In genomic region chr11:36753960-36754359, GRCh38 we compare ENCODE assay signal across 20 cellular contexts.
DNase-seq lines count a peak whose midpoint lies in the region; TF ChIP-seq lines count a peak whose summit lies in the region.
"Had no signal": no experiment of that assay in that cellular context is flagged by ENCODE, and none has a peak within 500 bp of the region (broad histone marks: within the 10 kb centered on the region; RNA-seq: fewer than 3 reads in every experiment).

No MANE protein-coding gene starts in this region.

- no peaks in the 10 kb centered on the region for H3K79me2 ChIP-seq in trophoblast cell (ENCODE audit: control insufficient read depth, insufficient read depth, low read length, poor library complexity)

- H3K79me1 ChIP-seq in trophoblast cell (ENCODE audit: low read length): peaks cover 33% of the 10 kb centered on the region

- H3K14ac ChIP-seq in trophoblast cell (ENCODE audit: low read length): no peak overlapping the region

- H3K9me3 ChIP-seq in trophoblast cell (ENCODE audit: insufficient read depth, low read depth, low read length): no peaks in the 10 kb centered on the region
- H3K9me3 ChIP-seq: BE2C, BLaER1 had no signal

- H3K4me1 ChIP-seq in trophoblast cell (ENCODE audit: control insufficient read depth in 1 of 2, insufficient read depth in 2 of 2, low read length in 2 of 2): no peaks in the 10 kb centered on the region
- H3K4me1 ChIP-seq: BE2C, BLaER1 had no signal

- no peak overlapping the region for H2AFZ ChIP-seq in trophoblast cell (ENCODE audit: insufficient read depth, low read length, poor library complexity)

- H4K12ac ChIP-seq in trophoblast cell (ENCODE audit: low read depth, low read length): no peak overlapping the region

- H3K4ac ChIP-seq in trophoblast cell (ENCODE audit: low read depth, low read length): no peak overlapping the region

- H2AK5ac ChIP-seq in trophoblast cell (ENCODE audit: low read length): no peak overlapping the region

- H3K4me2 ChIP-seq in trophoblast cell (ENCODE audit: low read length): no peak overlapping the region
- H3K4me2 ChIP-seq: BLaER1 had no signal

- no peaks in the 10 kb centered on the region for H3K36me3 ChIP-seq in trophoblast cell (ENCODE audit: control insufficient read depth in 1 of 2, insufficient read depth in 2 of 2, low read length in 2 of 2)
- H3K36me3 ChIP-seq: BE2C, BLaER1 had no signal

- peak overlapping the region; percentile 8 for H2BK120ac ChIP-seq in trophoblast cell (ENCODE audit: insufficient read depth, low read length, poor library complexity)

- H3K18ac ChIP-seq in trophoblast cell (ENCODE audit: low read length): no peak overlapping the region

- no peak overlapping the region for H3K23ac ChIP-seq in trophoblast cell (ENCODE audit: low read length)

- H2BK12ac ChIP-seq in trophoblast cell (ENCODE audit: low read length): no peak overlapping the region

- no peak overlapping the region for H3K9ac ChIP-seq in trophoblast cell (ENCODE audit: low read length)
- H3K9ac ChIP-seq: BLaER1 had no signal

- no CpG with 5 or more reads among the region's 6 CpGs for WGBS in trophoblast cell (ENCODE audit: extremely low coverage, insufficient coverage, insufficient read length)

- DNase-seq in Daoy (ENCODE audit: low read depth) (peak; percentile 26), LNCaP clone FGC (ENCODE audit: low read depth) (peak; percentile 4), trophoblast cell (no peak), NCI-H2081 treated with DMSO at 0.1 percent for 48 hours (lab: John Stamatoyannopoulos, UW) (no peak), NCI-H1092 (lab: John Stamatoyannopoulos, UW) (no peak)
- DNase-seq: 8988T; ACHN; BE2C; C1 segment of cervical spinal cord; CD4-positive, alpha-beta memory T cell; CD4-positive, CD25-positive, alpha-beta regulatory T cell; CD8-positive, alpha-beta memory T cell; COR-L47; DMS 273 treated with DMSO at 0.1 percent for 48 hours; DMS153; DMS53; DMS79; DND-41; GF-D8 had no signal

- H3K4me3 ChIP-seq in LNCaP clone FGC (ENCODE audit: low read depth, low read length) (no peak overlapping the region), trophoblast cell (ENCODE audit: low read depth, low read length) (no peak overlapping the region)
- H3K4me3 ChIP-seq: BLaER1 had no signal

- no peak for TF ChIP-seq CTCF in LNCaP clone FGC (IDR thresholded peaks at IDR 0.05; ENCODE audit: control insufficient read depth, extremely low read depth, insufficient read depth)

- H3K27ac ChIP-seq in trophoblast cell (ENCODE audit: low read depth, low read length): peak overlapping the region; percentile 52
- H3K27ac ChIP-seq: BLaER1 had no signal

- peak overlapping the region; percentile 49 for H4K91ac ChIP-seq in trophoblast cell (ENCODE audit: low read depth, low read length)

- H4K8ac ChIP-seq in trophoblast cell (ENCODE audit: low read depth, low read length): no peak overlapping the region

- H3K27me3 ChIP-seq in trophoblast cell (ENCODE audit: insufficient read depth, low read length): no peaks in the 10 kb centered on the region
- H3K27me3 ChIP-seq: BE2C, BLaER1 had no signal

- H2BK5ac ChIP-seq in trophoblast cell (ENCODE audit: low read depth, low read length, poor library complexity): peak overlapping the region; percentile 8

Comparison
In these comparisons a context has a peak if more than half of its experiments do, and no peak if none do; other contexts are left out.
1. DNase-seq: peak in Daoy (single experiment) and LNCaP clone FGC (single experiment); none in trophoblast cell (0 of 2), NCI-H2081 treated with DMSO at 0.1 percent for 48 hours (single experiment) and NCI-H1092 (single experiment).